13 cellular contexts compared by ENCODE assay signal in genomic region chr7:102688299-102689033, GRCh38. TPM values are rescaled to one million over a fixed set of nuclear protein-coding genes. Genes with fewer than 3 reads are reported as not detected.
DNase-seq lines count a peak whose midpoint lies in the region; ATAC-seq and TF ChIP-seq lines count a peak whose summit lies in the region.
"Not testable (repeated sequence)": the region's sequence is repeated elsewhere in the genome, so short reads cannot be mapped to it uniquely, and the experiment has no call there.
"Had no signal": no experiment of that assay in that cellular context is flagged by ENCODE, and none has a peak within 500 bp of the region (broad histone marks: within the 10 kb centered on the region; RNA-seq: fewer than 3 reads in every experiment).

No MANE protein-coding gene starts in this region.

- WGBS in heart right ventricle, 2 donors, result no CpG with 5 or more reads among the region's 37 CpGs

- H3K4me3 ChIP-seq in heart right ventricle, result not testable (repeated sequence)

- POLR2A ChIA-PET in activated CD4-positive, alpha-beta T cell treated with anti-CD3 and anti-CD28 coated beads, Interleukin-2, amount 10 ng/mL, durations not matched to agents 7 days and 5 days (lab: Charles Lee), result not testable (repeated sequence)

- not testable (repeated sequence) for H3K27me3 Mint-ChIP-seq in activated CD4-positive, alpha-beta T cell treated with anti-CD3 and anti-CD28 coated beads, Interleukin-2, amount 10 ng/mL, durations not matched to agents 7 days and 5 days

- H3K36me3 ChIP-seq in heart right ventricle, result not testable (repeated sequence)

- not testable (repeated sequence) for H3K9me3 ChIP-seq in heart right ventricle

- not testable (repeated sequence) for H3K9me3 Mint-ChIP-seq in activated CD4-positive, alpha-beta T cell treated with anti-CD3 and anti-CD28 coated beads, Interleukin-2, amount 10 ng/mL, durations not matched to agents 7 days and 5 days

- H3K4me1 ChIP-seq in heart right ventricle, result not testable (repeated sequence)

- TF ChIP-seq CTCF in heart right ventricle (IDR thresholded peaks at IDR 0.05), result not testable (repeated sequence)

- ATAC-seq in GM18502 (IDR thresholded peaks at IDR 0.05; ENCODE audit: poor library complexity, unreplicated experiment) (peak; percentile 74), GM19395 (IDR thresholded peaks at IDR 0.05; ENCODE audit: unreplicated experiment) (peak; percentile 82), GM21737 (IDR thresholded peaks at IDR 0.05; ENCODE audit: unreplicated experiment) (peak; percentile 69), HG02973 (IDR thresholded peaks at IDR 0.05; ENCODE audit: unreplicated experiment) (peak; percentile 59), HG03439 (IDR thresholded peaks at IDR 0.05; ENCODE audit: unreplicated experiment) (peak; percentile 67), heart right ventricle (peak; percentile 86 to 95 (median 91)), sciatic nerve (peak; percentile 95)

- CTCF ChIA-PET in activated CD4-positive, alpha-beta T cell treated with anti-CD3 and anti-CD28 coated beads, Interleukin-2, amount 10 ng/mL, durations not matched to agents 7 days and 5 days (lab: Charles Lee), result not testable (repeated sequence)

- not testable (repeated sequence) for H3K27ac Mint-ChIP-seq in activated CD4-positive, alpha-beta T cell treated with anti-CD3 and anti-CD28 coated beads, Interleukin-2, amount 10 ng/mL, durations not matched to agents 7 days and 5 days

- DNase-seq in activated CD4-positive, alpha-beta T cell treated with anti-CD3 and anti-CD28 coated beads, Interleukin-2, amount 10 ng/mL, durations not matched to agents 7 days and 5 days, result peak; percentile 23
- DNase-seq in heart right ventricle; sciatic nerve (ENCODE audit: low spot score): not testable (repeated sequence)

- intact Hi-C loops in heart right ventricle (cut with DNase I); sciatic nerve (cut with DNase I): not testable (repeated sequence)

- H3K27me3 ChIP-seq in heart right ventricle, result peaks cover 0 to 10% (median 0%) of the 10 kb centered on the region in 7 donors

- H3K4me1 Mint-ChIP-seq in activated CD4-positive, alpha-beta T cell treated with anti-CD3 and anti-CD28 coated beads, Interleukin-2, amount 10 ng/mL, durations not matched to agents 7 days and 5 days, result not testable (repeated sequence)

- not testable (repeated sequence) for H3K36me3 Mint-ChIP-seq in activated CD4-positive, alpha-beta T cell treated with anti-CD3 and anti-CD28 coated beads, Interleukin-2, amount 10 ng/mL, durations not matched to agents 7 days and 5 days (ENCODE audit: low read depth)

- not testable (repeated sequence) for H3K4me3 Mint-ChIP-seq in activated CD4-positive, alpha-beta T cell treated with anti-CD3 and anti-CD28 coated beads, Interleukin-2, amount 10 ng/mL, durations not matched to agents 7 days and 5 days

- not testable (repeated sequence) for H3K27ac ChIP-seq in heart right ventricle

RNA-seq across cellular contexts. Expression of gene POLR2J2, which starts 17.0 kb away (rescaled TPM):
- 10 to 100 TPM; 36.6 to 37.4 TPM for total RNA-seq in activated CD4-positive, alpha-beta T cell treated with anti-CD3 and anti-CD28 coated beads, Interleukin-2, amount 10 ng/mL, durations not matched to agents 7 days and 5 days
- total RNA-seq in heart right ventricle (1 to 10 TPM; 2.2 to 4.3 (median 3.3) TPM), sciatic nerve (20.6 TPM)
- 1 to 10 TPM in 1 of 2 donors, under 1 TPM in 1; 0.43 to 8.6 TPM for polyA plus RNA-seq in heart right ventricle

RNA-seq across cellular contexts. Expression of gene SPDYE2B, which starts 38.3 kb away (rescaled TPM):
- total RNA-seq in activated CD4-positive, alpha-beta T cell treated with anti-CD3 and anti-CD28 coated beads, Interleukin-2, amount 10 ng/mL, durations not matched to agents 7 days and 5 days, result not detected
- not detected for total RNA-seq in heart right ventricle
- not detected for polyA plus RNA-seq in heart right ventricle
- total RNA-seq in sciatic nerve, result not detected
- total RNA-seq: activated CD8-positive, alpha-beta memory T cell treated with anti-CD3 and anti-CD28 coated beads for 36 hours; astrocyte; colonic mucosa; Peyer's patch; sigmoid colon had no signal
- polyA plus RNA-seq: sigmoid colon had no signal

RNA-seq across cellular contexts. Expression of gene UPK3BL1, which starts 45.9 kb away (rescaled TPM):
- 1 to 10 TPM in 1 of 2 experiments, not detected in 1; 9.4 TPM for total RNA-seq in activated CD4-positive, alpha-beta T cell treated with anti-CD3 and anti-CD28 coated beads, Interleukin-2, amount 10 ng/mL, durations not matched to agents 7 days and 5 days
- total RNA-seq in heart right ventricle (10 to 100 TPM in 6 of 10 donors, 1 to 10 TPM in 4; 2.0 to 14.3 (median 10.7) TPM), sciatic nerve (23.0 TPM)
- polyA plus RNA-seq in heart right ventricle, result 10 to 100 TPM; 10.3 to 82.8 TPM
